Comparison of ENCODE assay signal across 34 cellular contexts in genomic region chr12:63875703-63876102, GRCh38.
"Had no signal": no experiment of that assay in that cellular context is flagged by ENCODE, and none has a peak within 500 bp of the region (broad histone marks: within the 10 kb centered on the region; RNA-seq: fewer than 3 reads in every experiment).

No MANE protein-coding gene starts in this region.

- H3K4me1 Mint-ChIP-seq: activated CD4-positive, alpha-beta T cell treated with anti-CD3 and anti-CD28 coated beads, Interleukin-2, amount 10 ng/mL, durations not matched to agents 24 days and 14 days; activated naive CD4-positive, alpha-beta T cell treated with anti-CD3 and anti-CD28 coated beads, Interleukin-2, amount 10 ng/mL, durations not matched to agents 7 days and 5 days; activated naive CD8-positive, alpha-beta T cell treated with anti-CD3 and anti-CD28 coated beads, Interleukin-2, amount 10 ng/mL, durations not matched to agents 7 days and 5 days; immature natural killer cell; mesothelial cell of epicardium; naive B cell; stimulated activated memory B cell treated with anti-CD40 and anti-IgM and Interleukin-4, amounts not matched to agents 10 μg/mL and 1 μg/mL and 100 μg/mL, for 72 hours; stimulated activated naive CD8-positive, alpha-beta T cell treated with anti-CD3 and anti-CD28 coated beads, Interleukin-15, amount 100 ng/mL, for 72 hours had no signal

- H3K4me3 Mint-ChIP-seq: activated CD4-positive, alpha-beta memory T cell treated with anti-CD3 and anti-CD28 coated beads for 36 hours; activated CD4-positive, alpha-beta T cell treated with anti-CD3 and anti-CD28 coated beads, Interleukin-2, amount 10 ng/mL, durations not matched to agents 24 days and 14 days; activated naive CD4-positive, alpha-beta T cell treated with anti-CD3 and anti-CD28 coated beads, Interleukin-2, amount 10 ng/mL, durations not matched to agents 7 days and 5 days; activated naive CD8-positive, alpha-beta T cell treated with anti-CD3 and anti-CD28 coated beads, Interleukin-2, amount 10 ng/mL, durations not matched to agents 7 days and 5 days; dendritic cell treated with granulocyte-macrophage colony-stimulating factor and Interleukin-4, amounts not matched to agents 40 ng/mL and 50 ng/mL, for 4 days; endodermal cell; immature natural killer cell; mesothelial cell of epicardium; naive B cell; stimulated activated memory B cell treated with anti-CD40 and anti-IgM and Interleukin-4, amounts not matched to agents 10 μg/mL and 1 μg/mL and 100 μg/mL, for 72 hours; stimulated activated naive CD8-positive, alpha-beta T cell treated with anti-CD3 and anti-CD28 coated beads, Interleukin-15, amount 100 ng/mL, for 72 hours; type B pancreatic cell had no signal

- H3K27me3 ChIP-seq: brain microvascular endothelial cell, esophagus muscularis mucosa, gastroesophageal sphincter, pancreas, uterus had no signal

- H3K36me3 Mint-ChIP-seq: activated CD4-positive, alpha-beta memory T cell treated with anti-CD3 and anti-CD28 coated beads for 36 hours; activated naive CD4-positive, alpha-beta T cell treated with anti-CD3 and anti-CD28 coated beads, Interleukin-2, amount 10 ng/mL, durations not matched to agents 7 days and 5 days; activated naive CD8-positive, alpha-beta T cell treated with anti-CD3 and anti-CD28 coated beads, Interleukin-2, amount 10 ng/mL, durations not matched to agents 7 days and 5 days; immature natural killer cell; mesothelial cell of epicardium; naive B cell; stimulated activated memory B cell treated with anti-CD40 and anti-IgM and Interleukin-4, amounts not matched to agents 10 μg/mL and 1 μg/mL and 100 μg/mL, for 72 hours had no signal

- H3K4me2 ChIP-seq: smooth muscle cell had no signal

- H3K4me3 ChIP-seq: esophagus muscularis mucosa, gastroesophageal sphincter, pancreas, psoas muscle, smooth muscle cell, uterus had no signal

- H3K27me3 Mint-ChIP-seq: dendritic cell treated with granulocyte-macrophage colony-stimulating factor and Interleukin-4, amounts not matched to agents 40 ng/mL and 50 ng/mL, for 4 days; type B pancreatic cell had no signal

- H3K36me3 ChIP-seq: brain microvascular endothelial cell, esophagus muscularis mucosa, gastroesophageal sphincter, pancreas, uterus had no signal

- H3K27ac ChIP-seq: brain microvascular endothelial cell, esophagus muscularis mucosa, gastroesophageal sphincter, pancreas, psoas muscle, uterus had no signal

- ATAC-seq: gastroesophageal sphincter; left colon; pancreas; psoas muscle; stimulated activated memory B cell treated with anti-CD40 and anti-IgM and Interleukin-4, amounts not matched to agents 10 μg/mL and 1 μg/mL and 100 μg/mL, for 72 hours; stimulated activated naive CD8-positive, alpha-beta T cell treated with anti-CD3 and anti-CD28 coated beads, Interleukin-15, amount 100 ng/mL, for 72 hours had no signal

- H3K27ac Mint-ChIP-seq: activated CD4-positive, alpha-beta memory T cell treated with anti-CD3 and anti-CD28 coated beads for 36 hours; activated CD4-positive, alpha-beta T cell treated with anti-CD3 and anti-CD28 coated beads, Interleukin-2, amount 10 ng/mL, durations not matched to agents 24 days and 14 days; activated naive CD4-positive, alpha-beta T cell treated with anti-CD3 and anti-CD28 coated beads, Interleukin-2, amount 10 ng/mL, durations not matched to agents 7 days and 5 days; activated naive CD8-positive, alpha-beta T cell treated with anti-CD3 and anti-CD28 coated beads, Interleukin-2, amount 10 ng/mL, durations not matched to agents 7 days and 5 days; dendritic cell treated with granulocyte-macrophage colony-stimulating factor and Interleukin-4, amounts not matched to agents 40 ng/mL and 50 ng/mL, for 4 days; endodermal cell; immature natural killer cell; mesothelial cell of epicardium; naive B cell; stimulated activated memory B cell treated with anti-CD40 and anti-IgM and Interleukin-4, amounts not matched to agents 10 μg/mL and 1 μg/mL and 100 μg/mL, for 72 hours; stimulated activated naive CD8-positive, alpha-beta T cell treated with anti-CD3 and anti-CD28 coated beads, Interleukin-15, amount 100 ng/mL, for 72 hours; type B pancreatic cell had no signal

- H3K4me1 ChIP-seq: gastroesophageal sphincter, psoas muscle, uterus had no signal

- H3K9me3 ChIP-seq: esophagus muscularis mucosa, gastroesophageal sphincter, pancreas, psoas muscle, uterus had no signal

- H3K9me3 Mint-ChIP-seq: activated CD4-positive, alpha-beta memory T cell treated with anti-CD3 and anti-CD28 coated beads for 36 hours; activated CD4-positive, alpha-beta T cell treated with anti-CD3 and anti-CD28 coated beads, Interleukin-2, amount 10 ng/mL, durations not matched to agents 24 days and 14 days; activated naive CD4-positive, alpha-beta T cell treated with anti-CD3 and anti-CD28 coated beads, Interleukin-2, amount 10 ng/mL, durations not matched to agents 7 days and 5 days; activated naive CD8-positive, alpha-beta T cell treated with anti-CD3 and anti-CD28 coated beads, Interleukin-2, amount 10 ng/mL, durations not matched to agents 7 days and 5 days; dendritic cell treated with granulocyte-macrophage colony-stimulating factor and Interleukin-4, amounts not matched to agents 40 ng/mL and 50 ng/mL, for 4 days; endodermal cell; mesothelial cell of epicardium; stimulated activated memory B cell treated with anti-CD40 and anti-IgM and Interleukin-4, amounts not matched to agents 10 μg/mL and 1 μg/mL and 100 μg/mL, for 72 hours; stimulated activated naive CD8-positive, alpha-beta T cell treated with anti-CD3 and anti-CD28 coated beads, Interleukin-15, amount 100 ng/mL, for 72 hours; type B pancreatic cell had no signal

- DNase-seq: activated CD4-positive, alpha-beta memory T cell treated with anti-CD3 and anti-CD28 coated beads for 36 hours; activated CD4-positive, alpha-beta T cell treated with anti-CD3 and anti-CD28 coated beads, Interleukin-2, amount 10 ng/mL, durations not matched to agents 24 days and 14 days; activated CD4-positive, CD25-positive, alpha-beta regulatory T cell treated with anti-CD3 and anti-CD28 coated beads, Interleukin-2, amount 50 U/mL, for 72 hours; activated CD8-positive, alpha-beta memory T cell treated with anti-CD3 and anti-CD28 coated beads, Interleukin-2, amount 50 U/mL, for 4 hours; activated gamma-delta T cell; activated naive CD4-positive, alpha-beta T cell treated with anti-CD3 and anti-CD28 coated beads, Interleukin-2, amount 10 ng/mL, durations not matched to agents 7 days and 5 days; activated naive CD8-positive, alpha-beta T cell treated with anti-CD3 and anti-CD28 coated beads, Interleukin-2, amount 10 ng/mL, durations not matched to agents 7 days and 5 days; activated T-cell treated with anti-CD3 and anti-CD28 coated beads, Interleukin-2, amount 50 U/mL, for 1 hour; amniotic stem cell; brain microvascular endothelial cell; endodermal cell; head of caudate nucleus; hypothalamus; immature natural killer cell; kidney; left colon; mammary epithelial cell; naive B cell; pancreas; psoas muscle; stimulated activated CD4-positive, alpha-beta T cell treated with anti-CD3 and anti-CD28 coated beads, Interleukin-1b, Interleukin-23, amount 100 ng/mL, for 48 hours; stimulated activated CD4-positive, alpha-beta T cell treated with anti-CD3 and anti-CD28 coated beads, Interleukin-4, amount 100 ng/mL, for 4 hours; stimulated activated CD8-positive, alpha-beta memory T cell treated with anti-CD3 and anti-CD28 coated beads, Interleukin-4, amount 100 ng/mL, for 48 hours; stimulated activated naive CD8-positive, alpha-beta T cell treated with anti-CD3 and anti-CD28 coated beads, Interleukin-15, amount 100 ng/mL, for 72 hours; substantia nigra; T-helper 2 cell; uterus had no signal
